Comparison of ENCODE assay signal across 1 cellular context in genomic region chr11:45899448-45900174, GRCh38.
TF ChIP-seq lines count a peak whose summit lies in the region.

No MANE protein-coding gene starts in this region.

TF ChIP-seq in K562, 482 proteins besides CTCF, POLR2A, EP300 and RAD21 (continued from another document):
- TF ChIP-seq, protein P1, sequence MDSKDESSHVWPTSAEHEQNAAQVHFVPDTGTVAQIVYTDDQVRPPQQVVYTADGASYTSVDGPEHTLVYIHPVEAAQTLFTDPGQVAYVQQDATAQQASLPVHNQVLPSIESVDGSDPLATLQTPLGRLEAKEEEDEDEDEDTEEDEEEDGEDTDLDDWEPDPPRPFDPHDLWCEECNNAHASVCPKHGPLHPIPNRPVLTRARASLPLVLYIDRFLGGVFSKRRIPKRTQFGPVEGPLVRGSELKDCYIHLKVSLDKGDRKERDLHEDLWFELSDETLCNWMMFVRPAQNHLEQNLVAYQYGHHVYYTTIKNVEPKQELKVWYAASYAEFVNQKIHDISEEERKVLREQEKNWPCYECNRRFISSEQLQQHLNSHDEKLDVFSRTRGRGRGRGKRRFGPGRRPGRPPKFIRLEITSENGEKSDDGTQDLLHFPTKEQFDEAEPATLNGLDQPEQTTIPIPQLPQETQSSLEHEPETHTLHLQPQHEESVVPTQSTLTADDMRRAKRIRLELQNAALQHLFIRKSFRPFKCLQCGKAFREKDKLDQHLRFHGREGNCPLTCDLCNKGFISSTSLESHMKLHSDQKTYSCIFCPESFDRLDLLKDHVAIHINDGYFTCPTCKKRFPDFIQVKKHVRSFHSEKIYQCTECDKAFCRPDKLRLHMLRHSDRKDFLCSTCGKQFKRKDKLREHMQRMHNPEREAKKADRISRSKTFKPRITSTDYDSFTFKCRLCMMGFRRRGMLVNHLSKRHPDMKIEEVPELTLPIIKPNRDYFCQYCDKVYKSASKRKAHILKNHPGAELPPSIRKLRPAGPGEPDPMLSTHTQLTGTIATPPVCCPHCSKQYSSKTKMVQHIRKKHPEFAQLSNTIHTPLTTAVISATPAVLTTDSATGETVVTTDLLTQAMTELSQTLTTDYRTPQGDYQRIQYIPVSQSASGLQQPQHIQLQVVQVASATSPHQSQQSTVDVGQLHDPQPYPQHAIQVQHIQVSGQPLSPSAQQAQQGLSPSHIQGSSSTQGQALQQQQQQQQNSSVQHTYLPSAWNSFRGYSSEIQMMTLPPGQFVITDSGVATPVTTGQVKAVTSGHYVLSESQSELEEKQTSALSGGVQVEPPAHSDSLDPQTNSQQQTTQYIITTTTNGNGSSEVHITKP (IDR thresholded peaks at IDR 0.05; ENCODE audit: partially characterized antibody), result peak; percentile 99
- TF ChIP-seq TEAD4 (IDR thresholded peaks at IDR 0.05; ENCODE audit: low read length) (no peak), TEAD4 (CRISPR knock-in tag; IDR thresholded peaks at IDR 0.05; ENCODE audit: borderline replicate concordance) (no peak), EWSR1 (IDR thresholded peaks at IDR 0.05; ENCODE audit: borderline replicate concordance, low read depth, partially characterized antibody) (no peak), CUX1 (CRISPR knock-in tag; IDR thresholded peaks at IDR 0.05) (no peak), GABPB2 (CRISPR knock-in tag; conservative IDR thresholded peaks at IDR 0.05) (no peak), HMG20A (CRISPR knock-in tag; conservative IDR thresholded peaks at IDR 0.05) (no peak), EP400 (IDR thresholded peaks at IDR 0.05) (no peak), POLR2G (IDR thresholded peaks at IDR 0.05; ENCODE audit: low read depth, low read length) (peak; percentile 41; the same call in 1 of the 2 replicates), CREB1 (IDR thresholded peaks at IDR 0.05) (peak; percentile 60), CREB1 (CRISPR knock-in tag; IDR thresholded peaks at IDR 0.05) (peak; percentile 40; the same call in 1 of the 2 replicates), JUN (IDR thresholded peaks at IDR 0.05; ENCODE audit: borderline replicate concordance, low read depth, low read length) (peak; percentile 94), JUN (CRISPR knock-in tag; IDR thresholded peaks at IDR 0.05; ENCODE audit: borderline replicate concordance) (peak; percentile 89; the same call in 1 of the 2 replicates), ZNF639 (CRISPR knock-in tag; conservative IDR thresholded peaks at IDR 0.05 in 1 of 2, IDR thresholded peaks at IDR 0.05 in 1 of 2) (no peak), PYGO2 (tag; IDR thresholded peaks at IDR 0.05) (no peak), SIN3B (IDR thresholded peaks at IDR 0.05; ENCODE audit: low read depth) (no peak), NEUROD1 (IDR thresholded peaks at IDR 0.05; ENCODE audit: borderline replicate concordance, low read depth, low read length, partially characterized antibody) (peak; percentile 92), ZNF239 (CRISPR knock-in tag; IDR thresholded peaks at IDR 0.05) (no peak), FOXJ2 (tag; IDR thresholded peaks at IDR 0.05) (peak; percentile 83), SMARCE1 (IDR thresholded peaks at IDR 0.05) (0 out of 2 replicates have a peak, but pooled peaks have one; percentile 15), THRAP3 (IDR thresholded peaks at IDR 0.05; ENCODE audit: borderline replicate concordance) (no peak), BMI1 (IDR thresholded peaks at IDR 0.05; ENCODE audit: low read length) (peak; percentile 96), ILK (tag; IDR thresholded peaks at IDR 0.05; ENCODE audit: borderline replicate concordance, low read depth) (no peak), ZFP36 (IDR thresholded peaks at IDR 0.05; ENCODE audit: low read depth, low read length, partially characterized antibody) (no peak), NUFIP1 (IDR thresholded peaks at IDR 0.05; ENCODE audit: partially characterized antibody) (no peak), ZNF3 (CRISPR knock-in tag; IDR thresholded peaks at IDR 0.05) (no peak), ZEB2 (IDR thresholded peaks at IDR 0.05) (no peak), XRCC4 (IDR thresholded peaks at IDR 0.05; ENCODE audit: extremely low read depth, insufficient read depth, insufficient read length) (no peak), ELF2 (CRISPR knock-in tag; IDR thresholded peaks at IDR 0.05) (no peak), FIP1L1 (IDR thresholded peaks at IDR 0.05; ENCODE audit: low read depth, low read length, poor library complexity, severe bottlenecking) (peak; percentile 55), FOSL1 (tag; conservative IDR thresholded peaks at IDR 0.05) (peak; percentile 78), SNAPC5 (CRISPR knock-in tag; IDR thresholded peaks at IDR 0.05) (no peak), ZNF75A (CRISPR knock-in tag; IDR thresholded peaks at IDR 0.05) (no peak), GTF3C2 (IDR thresholded peaks at IDR 0.05; ENCODE audit: borderline replicate concordance, extremely low read depth, insufficient read length) (no peak), NELFE (IDR thresholded peaks at IDR 0.05; ENCODE audit: insufficient read depth, insufficient read length) (no peak)
- TF ChIP-seq, protein P2, sequence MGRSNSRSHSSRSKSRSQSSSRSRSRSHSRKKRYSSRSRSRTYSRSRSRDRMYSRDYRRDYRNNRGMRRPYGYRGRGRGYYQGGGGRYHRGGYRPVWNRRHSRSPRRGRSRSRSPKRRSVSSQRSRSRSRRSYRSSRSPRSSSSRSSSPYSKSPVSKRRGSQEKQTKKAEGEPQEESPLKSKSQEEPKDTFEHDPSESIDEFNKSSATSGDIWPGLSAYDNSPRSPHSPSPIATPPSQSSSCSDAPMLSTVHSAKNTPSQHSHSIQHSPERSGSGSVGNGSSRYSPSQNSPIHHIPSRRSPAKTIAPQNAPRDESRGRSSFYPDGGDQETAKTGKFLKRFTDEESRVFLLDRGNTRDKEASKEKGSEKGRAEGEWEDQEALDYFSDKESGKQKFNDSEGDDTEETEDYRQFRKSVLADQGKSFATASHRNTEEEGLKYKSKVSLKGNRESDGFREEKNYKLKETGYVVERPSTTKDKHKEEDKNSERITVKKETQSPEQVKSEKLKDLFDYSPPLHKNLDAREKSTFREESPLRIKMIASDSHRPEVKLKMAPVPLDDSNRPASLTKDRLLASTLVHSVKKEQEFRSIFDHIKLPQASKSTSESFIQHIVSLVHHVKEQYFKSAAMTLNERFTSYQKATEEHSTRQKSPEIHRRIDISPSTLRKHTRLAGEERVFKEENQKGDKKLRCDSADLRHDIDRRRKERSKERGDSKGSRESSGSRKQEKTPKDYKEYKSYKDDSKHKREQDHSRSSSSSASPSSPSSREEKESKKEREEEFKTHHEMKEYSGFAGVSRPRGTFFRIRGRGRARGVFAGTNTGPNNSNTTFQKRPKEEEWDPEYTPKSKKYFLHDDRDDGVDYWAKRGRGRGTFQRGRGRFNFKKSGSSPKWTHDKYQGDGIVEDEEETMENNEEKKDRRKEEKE (IDR thresholded peaks at IDR 0.05; ENCODE audit: borderline replicate concordance in 1 of 2, control insufficient read depth in 1 of 2, low read depth in 2 of 2, low read length in 1 of 2), result peak in 1 of 2 experiments; percentile 88; a peak in 2 of 4 replicates
- TF ChIP-seq, protein P3, sequence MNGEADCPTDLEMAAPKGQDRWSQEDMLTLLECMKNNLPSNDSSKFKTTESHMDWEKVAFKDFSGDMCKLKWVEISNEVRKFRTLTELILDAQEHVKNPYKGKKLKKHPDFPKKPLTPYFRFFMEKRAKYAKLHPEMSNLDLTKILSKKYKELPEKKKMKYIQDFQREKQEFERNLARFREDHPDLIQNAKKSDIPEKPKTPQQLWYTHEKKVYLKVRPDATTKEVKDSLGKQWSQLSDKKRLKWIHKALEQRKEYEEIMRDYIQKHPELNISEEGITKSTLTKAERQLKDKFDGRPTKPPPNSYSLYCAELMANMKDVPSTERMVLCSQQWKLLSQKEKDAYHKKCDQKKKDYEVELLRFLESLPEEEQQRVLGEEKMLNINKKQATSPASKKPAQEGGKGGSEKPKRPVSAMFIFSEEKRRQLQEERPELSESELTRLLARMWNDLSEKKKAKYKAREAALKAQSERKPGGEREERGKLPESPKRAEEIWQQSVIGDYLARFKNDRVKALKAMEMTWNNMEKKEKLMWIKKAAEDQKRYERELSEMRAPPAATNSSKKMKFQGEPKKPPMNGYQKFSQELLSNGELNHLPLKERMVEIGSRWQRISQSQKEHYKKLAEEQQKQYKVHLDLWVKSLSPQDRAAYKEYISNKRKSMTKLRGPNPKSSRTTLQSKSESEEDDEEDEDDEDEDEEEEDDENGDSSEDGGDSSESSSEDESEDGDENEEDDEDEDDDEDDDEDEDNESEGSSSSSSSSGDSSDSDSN (IDR thresholded peaks at IDR 0.05; ENCODE audit: borderline replicate concordance in 1 of 2, low read depth in 2 of 2, low read length in 2 of 2), result peak; percentile 98 to 99
- TF ChIP-seq, protein P4, sequence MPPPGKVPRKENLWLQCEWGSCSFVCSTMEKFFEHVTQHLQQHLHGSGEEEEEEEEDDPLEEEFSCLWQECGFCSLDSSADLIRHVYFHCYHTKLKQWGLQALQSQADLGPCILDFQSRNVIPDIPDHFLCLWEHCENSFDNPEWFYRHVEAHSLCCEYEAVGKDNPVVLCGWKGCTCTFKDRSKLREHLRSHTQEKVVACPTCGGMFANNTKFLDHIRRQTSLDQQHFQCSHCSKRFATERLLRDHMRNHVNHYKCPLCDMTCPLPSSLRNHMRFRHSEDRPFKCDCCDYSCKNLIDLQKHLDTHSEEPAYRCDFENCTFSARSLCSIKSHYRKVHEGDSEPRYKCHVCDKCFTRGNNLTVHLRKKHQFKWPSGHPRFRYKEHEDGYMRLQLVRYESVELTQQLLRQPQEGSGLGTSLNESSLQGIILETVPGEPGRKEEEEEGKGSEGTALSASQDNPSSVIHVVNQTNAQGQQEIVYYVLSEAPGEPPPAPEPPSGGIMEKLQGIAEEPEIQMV (tag; conservative IDR thresholded peaks at IDR 0.05; ENCODE audit: low read depth), result no peak
